12 cellular contexts compared by ENCODE assay signal in the genomic region with DNA sequence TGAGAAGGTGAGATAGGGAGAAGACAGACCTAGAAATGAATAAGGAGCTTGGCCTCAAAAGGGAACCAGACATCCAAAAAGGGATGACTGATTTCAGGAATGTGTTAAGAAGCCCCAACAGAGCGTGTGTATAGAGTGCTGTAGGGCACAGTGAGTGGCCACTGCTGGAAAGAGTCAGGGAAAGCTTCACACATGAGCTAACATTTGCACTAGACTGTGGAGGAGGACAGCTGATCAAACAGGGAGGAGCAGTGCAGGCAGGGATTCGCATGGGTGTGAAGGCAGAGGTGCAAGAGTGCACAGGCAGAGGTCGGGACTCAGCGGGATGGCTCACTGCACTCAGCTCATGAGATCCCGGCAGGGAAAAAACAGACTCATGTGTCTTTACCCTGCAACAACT.
DNase-seq lines count a peak whose midpoint lies in the region; ATAC-seq and TF ChIP-seq lines count a peak whose summit lies in the region.
"Had no signal": no experiment of that assay in that cellular context is flagged by ENCODE, and none has a peak within 500 bp of the region (broad histone marks: within the 10 kb centered on the region; RNA-seq: fewer than 3 reads in every experiment).

No MANE protein-coding gene starts in this region.

- peaks cover 6% of the 10 kb centered on the region for H3K4me1 Mint-ChIP-seq in progenitor cell of endocrine pancreas (ENCODE audit: low read depth)

- H3K36me3 Mint-ChIP-seq in progenitor cell of endocrine pancreas (ENCODE audit: insufficient read depth): peaks cover 22% of the 10 kb centered on the region

- no peaks in the 10 kb centered on the region for H3K9me3 Mint-ChIP-seq in progenitor cell of endocrine pancreas (ENCODE audit: low read depth)
- H3K9me3 Mint-ChIP-seq: CD4-positive, alpha-beta memory T cell had no signal

- no peak for ATAC-seq in HG03460 (IDR thresholded peaks at IDR 0.05; ENCODE audit: unreplicated experiment)
- ATAC-seq: right cardiac atrium had no signal

- no peak overlapping the region for H3K27ac Mint-ChIP-seq in progenitor cell of endocrine pancreas

- TF ChIP-seq CTCF in progenitor cell of endocrine pancreas (IDR thresholded peaks at IDR 0.05; ENCODE audit: unreplicated experiment): no peak

- no peaks in the 10 kb centered on the region for H3K27me3 Mint-ChIP-seq in progenitor cell of endocrine pancreas
- H3K27me3 Mint-ChIP-seq: CD4-positive, alpha-beta memory T cell had no signal

- DNase-seq in DMS153 (lab: John Stamatoyannopoulos, UW): peak; percentile 1
- DNase-seq in DMS153 treated with DMSO at 0.1 percent for 48 hours (lab: John Stamatoyannopoulos, UW; ENCODE audit: unreplicated experiment): no peak
- peak; percentile 18 for DNase-seq in NCI-H2081 treated with DMSO at 0.1 percent for 48 hours (lab: John Stamatoyannopoulos, UW)
- peak; percentile 71 for DNase-seq in brain pericyte (ENCODE audit: low read depth, low spot score)
- peak; percentile 84 for DNase-seq in renal cortical epithelial cell (ENCODE audit: low read depth)
- no peak for DNase-seq in progenitor cell of endocrine pancreas (ENCODE audit: low spot score, unreplicated experiment)
- no peak for DNase-seq in LoVo (ENCODE audit: low spot score)
- DNase-seq: CD4-positive, alpha-beta memory T cell; NCI-H82; right cardiac atrium; Right ventricle myocardium superior had no signal

- H3K4me3 Mint-ChIP-seq in progenitor cell of endocrine pancreas (ENCODE audit: low read depth): no peak overlapping the region
- H3K4me3 Mint-ChIP-seq: CD4-positive, alpha-beta memory T cell had no signal

Comparison
In these comparisons a context has a peak if more than half of its experiments do, and no peak if none do; other contexts are left out.
1. DNase-seq: peak in DMS153 (single experiment), NCI-H2081 treated with DMSO at 0.1 percent for 48 hours (single experiment), brain pericyte (single experiment) and renal cortical epithelial cell (single experiment); none in DMS153 treated with DMSO at 0.1 percent for 48 hours (single experiment), progenitor cell of endocrine pancreas (single experiment) and LoVo (single experiment).